20 cellular contexts compared by ENCODE assay signal in genomic region chr16:2229602-2230250, GRCh38. TPM values are rescaled to one million over a fixed set of nuclear protein-coding genes. Genes with fewer than 3 reads are reported as not detected.
DNase-seq lines count a peak whose midpoint lies in the region; ATAC-seq, FAIRE-seq and TF ChIP-seq lines count a peak whose summit lies in the region.
"Had no signal": no experiment of that assay in that cellular context is flagged by ENCODE, and none has a peak within 500 bp of the region (broad histone marks: within the 10 kb centered on the region; RNA-seq: fewer than 3 reads in every experiment).

No MANE protein-coding gene starts in this region.

- in situ Hi-C loops in HepG2 (cut with HindIII; ENCODE audit: extremely low pct_ligation_motif_present, low pct_unique_long_range_greater_than_20kb) = no loop called here

- H3K4me1 Mint-ChIP-seq in dendritic cell treated with granulocyte-macrophage colony-stimulating factor and Interleukin-4, amounts not matched to agents 40 ng/mL and 50 ng/mL, for 4 days (ENCODE audit: low read depth) = peaks cover 30% of the 10 kb centered on the region
- H3K4me1 Mint-ChIP-seq in stimulated activated effector memory CD8-positive, alpha-beta T cell treated with anti-CD3 and anti-CD28 coated beads, Interleukin-12 subunit alpha, Interleukin-12 subunit beta, amount 100 ng/mL, for 72 hours = peaks cover 10% of the 10 kb centered on the region
- no peaks in the 10 kb centered on the region for H3K4me1 Mint-ChIP-seq in activated T-helper 17 cell treated with anti-CD3 and anti-CD28 coated beads, Interleukin-2, amount 50 U/mL, for 72 hours

- no peak overlapping the region for H2AFZ ChIP-seq in HepG2 (ENCODE audit: low read length)

- H3K9ac ChIP-seq in HepG2 (ENCODE audit: insufficient read depth, low read depth, low read length) (no peak overlapping the region), mesendoderm (ENCODE audit: low read length) (no peak overlapping the region)
- H3K9ac ChIP-seq: BLaER1 had no signal

- H3K36me3 ChIP-seq in HepG2 (replicated peaks in 1 of 2; ENCODE audit: control insufficient read depth in 1 of 2, insufficient read depth in 2 of 2, low read length in 2 of 2) (peaks cover 23 to 43% of the 10 kb centered on the region in 2 experiments; a peak in 4 of 5 replicates), mesendoderm (ENCODE audit: control insufficient read depth, insufficient read depth, low read length) (no peaks in the 10 kb centered on the region)

- intact Hi-C loops in dendritic cell treated with granulocyte-macrophage colony-stimulating factor and Interleukin-4, amounts not matched to agents 40 ng/mL and 50 ng/mL, for 4 days (cut with micrococcal nuclease) = no loop called here
- intact Hi-C loops in HepG2 (cut with micrococcal nuclease; ENCODE audit: unreplicated experiment) = no loop called here

- peak overlapping the region; percentile 93 for H3K27ac ChIP-seq in C4-2B
- H3K27ac ChIP-seq in HepG2 (ENCODE audit: extremely low read length, insufficient read depth, low read length) = no peak overlapping the region
- no peak overlapping the region for H3K27ac ChIP-seq in mesendoderm (ENCODE audit: low read depth, low read length)
- H3K27ac ChIP-seq: BLaER1 had no signal

- H2AK5ac ChIP-seq in mesendoderm (ENCODE audit: low read length) = no peak overlapping the region

- TF ChIP-seq CTCF in C4-2B (conservative IDR thresholded peaks at IDR 0.05) (no peak), HepG2 (CRISPR knock-in tag; IDR thresholded peaks at IDR 0.05) (no peak)

- POLR2A ChIA-PET in HepG2 (lab: Yijun Ruan, JAX) = no interaction called here

- peaks cover 24% of the 10 kb centered on the region for H3K4me1 ChIP-seq in HepG2 (ENCODE audit: insufficient read depth, low read length)
- H3K4me1 ChIP-seq in mesendoderm (ENCODE audit: control insufficient read depth, low read depth, low read length) = no peaks in the 10 kb centered on the region

- no peak for ATAC-seq in HepG2
- no peak for ATAC-seq in stimulated activated effector memory CD8-positive, alpha-beta T cell treated with anti-CD3 and anti-CD28 coated beads, Interleukin-12 subunit alpha, Interleukin-12 subunit beta, amount 100 ng/mL, for 72 hours
- ATAC-seq in HG02870 (IDR thresholded peaks at IDR 0.05; ENCODE audit: unreplicated experiment) = no peak
- no peak for ATAC-seq in activated T-helper 17 cell treated with anti-CD3 and anti-CD28 coated beads, Interleukin-2, amount 50 U/mL, for 72 hours (replicated peaks)
- ATAC-seq: GM12878 had no signal

- peaks cover 6% of the 10 kb centered on the region for H3K27me3 Mint-ChIP-seq in dendritic cell treated with granulocyte-macrophage colony-stimulating factor and Interleukin-4, amounts not matched to agents 40 ng/mL and 50 ng/mL, for 4 days
- no peaks in the 10 kb centered on the region for H3K27me3 Mint-ChIP-seq in activated T-helper 17 cell treated with anti-CD3 and anti-CD28 coated beads, Interleukin-2, amount 50 U/mL, for 72 hours
- H3K27me3 Mint-ChIP-seq: CD4-positive, CD25-positive, alpha-beta regulatory T cell; CD8-positive, alpha-beta memory T cell; IgD-negative memory B cell had no signal

- FAIRE-seq in HepG2 (lab: Jason Lieb, UNC) = no peak
- FAIRE-seq: GM12878, HTR-8/SVneo had no signal

- no peak overlapping the region for H3K18ac ChIP-seq in mesendoderm (ENCODE audit: low read length)

- H3K4me3 ChIP-seq in HepG2 (replicated peaks in 1 of 3; ENCODE audit: insufficient read depth in 1 of 3, low read depth in 2 of 3, low read length in 3 of 3) (no peak overlapping the region), mesendoderm (ENCODE audit: low read length) (no peak overlapping the region)
- H3K4me3 ChIP-seq: BLaER1, GM12878, HAP-1 had no signal

- H4K8ac ChIP-seq in mesendoderm (ENCODE audit: low read depth, low read length) = no peak overlapping the region

- no peak overlapping the region for H2BK5ac ChIP-seq in mesendoderm (ENCODE audit: low read length)

- 96% methylated on average over 17 of the region's 25 CpGs for WGBS in HepG2 (ENCODE audit: low lambda C conversion rate)
- WGBS in mesendoderm (ENCODE audit: extremely low coverage, insufficient coverage, low lambda C conversion rate) = no CpG with 5 or more reads among the region's 25 CpGs

- no peak overlapping the region for H2BK15ac ChIP-seq in mesendoderm (replicated peaks; ENCODE audit: low read depth)

- no peak overlapping the region for H3K4me3 Mint-ChIP-seq in dendritic cell treated with granulocyte-macrophage colony-stimulating factor and Interleukin-4, amounts not matched to agents 40 ng/mL and 50 ng/mL, for 4 days
- H3K4me3 Mint-ChIP-seq in stimulated activated effector memory CD8-positive, alpha-beta T cell treated with anti-CD3 and anti-CD28 coated beads, Interleukin-12 subunit alpha, Interleukin-12 subunit beta, amount 100 ng/mL, for 72 hours = no peak overlapping the region
- H3K4me3 Mint-ChIP-seq in activated T-helper 17 cell treated with anti-CD3 and anti-CD28 coated beads, Interleukin-2, amount 50 U/mL, for 72 hours = no peak overlapping the region
- H3K4me3 Mint-ChIP-seq: CD4-positive, CD25-positive, alpha-beta regulatory T cell; CD8-positive, alpha-beta memory T cell; IgD-negative memory B cell had no signal

- no peak overlapping the region for H4K5ac ChIP-seq in mesendoderm (ENCODE audit: low read length)

- peaks cover 12% of the 10 kb centered on the region for H3K79me1 ChIP-seq in mesendoderm (ENCODE audit: low read length)

- no peak for TF ChIP-seq EP300 in HepG2 (IDR thresholded peaks at IDR 0.05; ENCODE audit: low read depth in 2 of 2, low read length in 2 of 2)
- no peak for TF ChIP-seq EP300 in HepG2 (CRISPR knock-in tag; IDR thresholded peaks at IDR 0.05; ENCODE audit: borderline replicate concordance)

- CTCF ChIA-PET in HepG2 (lab: Yijun Ruan, JAX; ENCODE audit: low intra/inter-chr PET ratio, low total read pairs) = no interaction called here

- DNase-seq in HepG2 (ENCODE audit: low spot score) (no peak), NCI-H2227 treated with DMSO at 0.1 percent for 48 hours (lab: John Stamatoyannopoulos, UW) (no peak), mesendoderm (no peak)
- no peak for DNase-seq in stimulated activated effector memory CD8-positive, alpha-beta T cell treated with anti-CD3 and anti-CD28 coated beads, Interleukin-12 subunit alpha, Interleukin-12 subunit beta, amount 100 ng/mL, for 72 hours (ENCODE audit: low spot score in 2 of 2)
- DNase-seq: 8988T; CD4-positive, CD25-positive, alpha-beta regulatory T cell; COR-L47; DMS 273 treated with DMSO at 0.1 percent for 48 hours; DND-41; EL had no signal

- peaks cover 7% of the 10 kb centered on the region for H3K79me2 ChIP-seq in HepG2 (ENCODE audit: insufficient read depth, low read length)
- H3K79me2 ChIP-seq in mesendoderm (ENCODE audit: control insufficient read depth, insufficient read depth, low read length) = peaks cover 13% of the 10 kb centered on the region

- H2BK120ac ChIP-seq in mesendoderm (ENCODE audit: low read depth, low read length) = no peak overlapping the region

- H3K56ac ChIP-seq in mesendoderm (ENCODE audit: low read length) = no peak overlapping the region

- no peak overlapping the region for H3K23ac ChIP-seq in mesendoderm (ENCODE audit: low read length)

- H3K4ac ChIP-seq in mesendoderm (ENCODE audit: low read depth, low read length) = no peak overlapping the region

- BruUV-seq in HepG2 (replicated peaks; lab: Mats Ljungman, UMichigan) = no TSS peak

- no peaks in the 10 kb centered on the region for H3K9me3 ChIP-seq in HepG2 (ENCODE audit: low read length)
- H3K9me3 ChIP-seq: BLaER1, HAP-1 had no signal

- peak overlapping the region; percentile 17 for H3K27ac Mint-ChIP-seq in dendritic cell treated with granulocyte-macrophage colony-stimulating factor and Interleukin-4, amounts not matched to agents 40 ng/mL and 50 ng/mL, for 4 days
- peak overlapping the region; percentile 61 for H3K27ac Mint-ChIP-seq in stimulated activated effector memory CD8-positive, alpha-beta T cell treated with anti-CD3 and anti-CD28 coated beads, Interleukin-12 subunit alpha, Interleukin-12 subunit beta, amount 100 ng/mL, for 72 hours
- no peak overlapping the region for H3K27ac Mint-ChIP-seq in activated T-helper 17 cell treated with anti-CD3 and anti-CD28 coated beads, Interleukin-2, amount 50 U/mL, for 72 hours
- H3K27ac Mint-ChIP-seq: CD4-positive, CD25-positive, alpha-beta regulatory T cell; CD8-positive, alpha-beta memory T cell; IgD-negative memory B cell had no signal

- H4K20me1 ChIP-seq in HepG2 (ENCODE audit: insufficient read depth, low read length) = peaks cover 11% of the 10 kb centered on the region

- H3K36me3 Mint-ChIP-seq in dendritic cell treated with granulocyte-macrophage colony-stimulating factor and Interleukin-4, amounts not matched to agents 40 ng/mL and 50 ng/mL, for 4 days (ENCODE audit: low read depth) = peaks cover 85% of the 10 kb centered on the region
- peaks cover 33% of the 10 kb centered on the region for H3K36me3 Mint-ChIP-seq in stimulated activated effector memory CD8-positive, alpha-beta T cell treated with anti-CD3 and anti-CD28 coated beads, Interleukin-12 subunit alpha, Interleukin-12 subunit beta, amount 100 ng/mL, for 72 hours
- H3K36me3 Mint-ChIP-seq in activated T-helper 17 cell treated with anti-CD3 and anti-CD28 coated beads, Interleukin-2, amount 50 U/mL, for 72 hours (ENCODE audit: low read depth) = peaks cover 37% of the 10 kb centered on the region

- no peak for TF ChIP-seq POLR2A in HepG2 (IDR thresholded peaks at IDR 0.05; ENCODE audit: insufficient read depth in 1 of 2, low read depth in 2 of 2, low read length in 2 of 2)

- H3K4me2 ChIP-seq in HepG2 (ENCODE audit: low read depth, low read length) (no peak overlapping the region), mesendoderm (ENCODE audit: low read length) (no peak overlapping the region)
- H3K4me2 ChIP-seq: BLaER1 had no signal

- TF ChIP-seq RAD21 in HepG2 (CRISPR knock-in tag; IDR thresholded peaks at IDR 0.05) = no peak

- H3K27me3 ChIP-seq in HepG2 (ENCODE audit: control insufficient read depth in 1 of 2, insufficient read depth in 2 of 2, low read length in 2 of 2) (no peaks in the 10 kb centered on the region), mesendoderm (ENCODE audit: insufficient read depth, low read length, poor library complexity) (no peaks in the 10 kb centered on the region)
- H3K27me3 ChIP-seq: BLaER1 had no signal

- no peaks in the 10 kb centered on the region for H3K9me3 Mint-ChIP-seq in dendritic cell treated with granulocyte-macrophage colony-stimulating factor and Interleukin-4, amounts not matched to agents 40 ng/mL and 50 ng/mL, for 4 days
- no peaks in the 10 kb centered on the region for H3K9me3 Mint-ChIP-seq in stimulated activated effector memory CD8-positive, alpha-beta T cell treated with anti-CD3 and anti-CD28 coated beads, Interleukin-12 subunit alpha, Interleukin-12 subunit beta, amount 100 ng/mL, for 72 hours
- no peaks in the 10 kb centered on the region for H3K9me3 Mint-ChIP-seq in activated T-helper 17 cell treated with anti-CD3 and anti-CD28 coated beads, Interleukin-2, amount 50 U/mL, for 72 hours
- H3K9me3 Mint-ChIP-seq: CD8-positive, alpha-beta memory T cell; IgD-negative memory B cell had no signal

RNA-seq across cellular contexts. Expression of gene E4F1, which starts 6.3 kb away (rescaled TPM):
- total RNA-seq in HepG2 (2016; rRNA removed; fragmentation: Illumina TruSeq; extraction: Trizol) = 10.3 and 19.5 TPM in 2 replicates
- 6.9 and 8.8 TPM in 2 replicates for total RNA-seq in HepG2 (2016; cell fraction: cytosol; rRNA removed; fragmentation: Illumina TruSeq; extraction: Trizol; ENCODE audit: low read depth)
- total RNA-seq in HepG2 (2016; cell fraction: insoluble cytoplasmic fraction; rRNA removed; fragmentation: Illumina TruSeq; extraction: Trizol) = 8.9 and 20.8 TPM in 2 replicates
- 6.0 TPM in 2 replicates for total RNA-seq in HepG2 (2016; cell fraction: membrane; rRNA removed; fragmentation: Illumina TruSeq; extraction: Trizol)
- 24.2 and 28.6 TPM in 2 replicates for total RNA-seq in HepG2 (2016; cell fraction: nucleus; rRNA removed; fragmentation: Illumina TruSeq; extraction: Trizol)
- polyA plus RNA-seq in HepG2 (2011; rRNA removed) = 13.8 and 17.2 TPM in 2 replicates
- polyA plus RNA-seq in HepG2 (2011; cell fraction: cytosol; rRNA removed) = 6.1 and 10.8 TPM in 2 replicates
- polyA plus RNA-seq in HepG2 (2011; cell fraction: nucleus; rRNA removed) = 151 and 202 TPM in 2 replicates
- polyA plus RNA-seq in HepG2 (2012) = 6.8 and 6.9 TPM in 2 replicates
- polyA plus RNA-seq in HepG2 (2016; cell fraction: cytosol; fragmentation: Illumina TruSeq; extraction: Trizol; ENCODE audit: low read depth) = 3.5 and 3.6 TPM in 2 replicates
- 8.4 and 9.9 TPM in 2 replicates for polyA plus RNA-seq in HepG2 (2016; cell fraction: insoluble cytoplasmic fraction; fragmentation: Illumina TruSeq; extraction: Trizol; ENCODE audit: low read depth)
- polyA plus RNA-seq in HepG2 (2016; cell fraction: membrane; fragmentation: Illumina TruSeq; extraction: Trizol; ENCODE audit: low read depth) = 4.8 and 5.0 TPM in 2 replicates
- polyA plus RNA-seq in HepG2 (2016; cell fraction: nucleus; fragmentation: Illumina TruSeq; extraction: Trizol; ENCODE audit: insufficient read depth, low read depth) = 55.1 and 57.6 TPM in 2 replicates
- polyA minus RNA-seq in HepG2 (2011; rRNA and poly(A)+ RNA removed; ENCODE audit: low replicate concordance) = 14.4 and 15.9 TPM in 2 replicates
- polyA minus RNA-seq in HepG2 (2011; cell fraction: cytosol; rRNA and poly(A)+ RNA removed) = 6.6 and 9.1 TPM in 2 replicates
- polyA minus RNA-seq in HepG2 (2011; cell fraction: nucleus; rRNA and poly(A)+ RNA removed) = 18.3 and 20.5 TPM in 2 replicates
- 11.7 TPM for polyA plus RNA-seq in mesendoderm (2013, experiment 1 of 2)
- polyA plus RNA-seq in mesendoderm (2013, experiment 2 of 2) = 12.2 TPM
- 10 to 100 TPM; 20.1 to 22.8 TPM for total RNA-seq in activated T-helper 17 cell treated with anti-CD3 and anti-CD28 coated beads, Interleukin-2, amount 50 U/mL, for 72 hours

RNA-seq across cellular contexts. Expression of gene DNASE1L2, which starts 6.5 kb away (rescaled TPM):
- total RNA-seq in HepG2 (2016; rRNA removed; fragmentation: Illumina TruSeq; extraction: Trizol) = 0.11 and 0.44 TPM in 2 replicates
- total RNA-seq in HepG2 (2016; cell fraction: cytosol; rRNA removed; fragmentation: Illumina TruSeq; extraction: Trizol; ENCODE audit: low read depth) = 0.18 and 0.30 TPM in 2 replicates
- 0.45 TPM in 1 of 2 replicates, not detected in the other for total RNA-seq in HepG2 (2016; cell fraction: insoluble cytoplasmic fraction; rRNA removed; fragmentation: Illumina TruSeq; extraction: Trizol)
- 0.09 and 0.24 TPM in 2 replicates for total RNA-seq in HepG2 (2016; cell fraction: membrane; rRNA removed; fragmentation: Illumina TruSeq; extraction: Trizol)
- 0.65 and 0.85 TPM in 2 replicates for total RNA-seq in HepG2 (2016; cell fraction: nucleus; rRNA removed; fragmentation: Illumina TruSeq; extraction: Trizol)
- 0.50 and 1.2 TPM in 2 replicates for polyA plus RNA-seq in HepG2 (2011; rRNA removed)
- 0.12 and 0.42 TPM in 2 replicates for polyA plus RNA-seq in HepG2 (2011; cell fraction: cytosol; rRNA removed)
- 11.0 and 14.4 TPM in 2 replicates for polyA plus RNA-seq in HepG2 (2011; cell fraction: nucleus; rRNA removed)
- polyA plus RNA-seq in HepG2 (2012) = 0.50 and 0.95 TPM in 2 replicates
- 0.25 and 0.43 TPM in 2 replicates for polyA plus RNA-seq in HepG2 (2016; cell fraction: cytosol; fragmentation: Illumina TruSeq; extraction: Trizol; ENCODE audit: low read depth)
- polyA plus RNA-seq in HepG2 (2016; cell fraction: insoluble cytoplasmic fraction; fragmentation: Illumina TruSeq; extraction: Trizol; ENCODE audit: low read depth) = not detected in 2 replicates
- 0.29 and 0.42 TPM in 2 replicates for polyA plus RNA-seq in HepG2 (2016; cell fraction: membrane; fragmentation: Illumina TruSeq; extraction: Trizol; ENCODE audit: low read depth)
- 1.3 and 2.4 TPM in 2 replicates for polyA plus RNA-seq in HepG2 (2016; cell fraction: nucleus; fragmentation: Illumina TruSeq; extraction: Trizol; ENCODE audit: insufficient read depth, low read depth)
- 0.52 and 1.6 TPM in 2 replicates for polyA minus RNA-seq in HepG2 (2011; rRNA and poly(A)+ RNA removed; ENCODE audit: low replicate concordance)
- polyA minus RNA-seq in HepG2 (2011; cell fraction: cytosol; rRNA and poly(A)+ RNA removed) = not detected in 2 replicates
- 1.4 and 2.4 TPM in 2 replicates for polyA minus RNA-seq in HepG2 (2011; cell fraction: nucleus; rRNA and poly(A)+ RNA removed)
- polyA plus RNA-seq in mesendoderm (2013, experiment 1 of 2) = 0.13 TPM
- polyA plus RNA-seq in mesendoderm (2013, experiment 2 of 2) = 0.06 TPM
- total RNA-seq in activated T-helper 17 cell treated with anti-CD3 and anti-CD28 coated beads, Interleukin-2, amount 50 U/mL, for 72 hours = 1 to 10 TPM; 2.4 to 2.7 TPM
- polyA plus RNA-seq: CD4-positive, CD25-positive, alpha-beta regulatory T cell; CD8-positive, alpha-beta memory T cell; IgD-negative memory B cell had no signal

RNA-seq across cellular contexts. Expression of gene PGP, which starts 15.1 kb away (rescaled TPM):
- total RNA-seq in HepG2 (2016; rRNA removed; fragmentation: Illumina TruSeq; extraction: Trizol) = 15.6 and 18.3 TPM in 2 replicates
- 17.4 and 22.1 TPM in 2 replicates for total RNA-seq in HepG2 (2016; cell fraction: cytosol; rRNA removed; fragmentation: Illumina TruSeq; extraction: Trizol; ENCODE audit: low read depth)
- 14.6 and 17.3 TPM in 2 replicates for total RNA-seq in HepG2 (2016; cell fraction: insoluble cytoplasmic fraction; rRNA removed; fragmentation: Illumina TruSeq; extraction: Trizol)
- 19.3 and 24.3 TPM in 2 replicates for total RNA-seq in HepG2 (2016; cell fraction: membrane; rRNA removed; fragmentation: Illumina TruSeq; extraction: Trizol)
- 13.5 and 16.4 TPM in 2 replicates for total RNA-seq in HepG2 (2016; cell fraction: nucleus; rRNA removed; fragmentation: Illumina TruSeq; extraction: Trizol)
- 7.3 and 8.4 TPM in 2 replicates for polyA plus RNA-seq in HepG2 (2011; rRNA removed)
- polyA plus RNA-seq in HepG2 (2011; cell fraction: cytosol; rRNA removed) = 4.2 and 9.0 TPM in 2 replicates
- 26.9 and 29.4 TPM in 2 replicates for polyA plus RNA-seq in HepG2 (2011; cell fraction: nucleus; rRNA removed)
- polyA plus RNA-seq in HepG2 (2012) = 5.8 and 6.7 TPM in 2 replicates
- polyA plus RNA-seq in HepG2 (2016; cell fraction: cytosol; fragmentation: Illumina TruSeq; extraction: Trizol; ENCODE audit: low read depth) = 28.2 and 33.1 TPM in 2 replicates
- 21.0 and 21.9 TPM in 2 replicates for polyA plus RNA-seq in HepG2 (2016; cell fraction: insoluble cytoplasmic fraction; fragmentation: Illumina TruSeq; extraction: Trizol; ENCODE audit: low read depth)
- 24.1 and 25.1 TPM in 2 replicates for polyA plus RNA-seq in HepG2 (2016; cell fraction: membrane; fragmentation: Illumina TruSeq; extraction: Trizol; ENCODE audit: low read depth)
- polyA plus RNA-seq in HepG2 (2016; cell fraction: nucleus; fragmentation: Illumina TruSeq; extraction: Trizol; ENCODE audit: insufficient read depth, low read depth) = 37.7 and 42.5 TPM in 2 replicates
- polyA minus RNA-seq in HepG2 (2011; rRNA and poly(A)+ RNA removed; ENCODE audit: low replicate concordance) = 7.8 and 25.3 TPM in 2 replicates
- 3.1 and 4.7 TPM in 2 replicates for polyA minus RNA-seq in HepG2 (2011; cell fraction: cytosol; rRNA and poly(A)+ RNA removed)
- polyA minus RNA-seq in HepG2 (2011; cell fraction: nucleus; rRNA and poly(A)+ RNA removed) = 6.1 and 8.8 TPM in 2 replicates
- 32.9 TPM for polyA plus RNA-seq in mesendoderm (2013, experiment 1 of 2)
- polyA plus RNA-seq in mesendoderm (2013, experiment 2 of 2) = 32.1 TPM
- total RNA-seq in activated T-helper 17 cell treated with anti-CD3 and anti-CD28 coated beads, Interleukin-2, amount 50 U/mL, for 72 hours = 10 to 100 TPM; 11.6 to 21.6 TPM

RNA-seq across cellular contexts. Expression of gene BRICD5, which starts 19.1 kb away (rescaled TPM):
- 1.7 and 5.8 TPM in 2 replicates for total RNA-seq in HepG2 (2016; rRNA removed; fragmentation: Illumina TruSeq; extraction: Trizol)
- 2.2 and 3.3 TPM in 2 replicates for total RNA-seq in HepG2 (2016; cell fraction: cytosol; rRNA removed; fragmentation: Illumina TruSeq; extraction: Trizol; ENCODE audit: low read depth)
- 1.6 and 6.3 TPM in 2 replicates for total RNA-seq in HepG2 (2016; cell fraction: insoluble cytoplasmic fraction; rRNA removed; fragmentation: Illumina TruSeq; extraction: Trizol)
- 1.4 and 2.7 TPM in 2 replicates for total RNA-seq in HepG2 (2016; cell fraction: membrane; rRNA removed; fragmentation: Illumina TruSeq; extraction: Trizol)
- 5.3 and 6.8 TPM in 2 replicates for total RNA-seq in HepG2 (2016; cell fraction: nucleus; rRNA removed; fragmentation: Illumina TruSeq; extraction: Trizol)
- 1.6 and 2.0 TPM in 2 replicates for polyA plus RNA-seq in HepG2 (2011; rRNA removed)
- 0.71 and 1.3 TPM in 2 replicates for polyA plus RNA-seq in HepG2 (2011; cell fraction: cytosol; rRNA removed)
- polyA plus RNA-seq in HepG2 (2011; cell fraction: nucleus; rRNA removed) = 20.0 and 26.3 TPM in 2 replicates
- 3.3 and 5.8 TPM in 2 replicates for polyA plus RNA-seq in HepG2 (2012)
- polyA plus RNA-seq in HepG2 (2016; cell fraction: cytosol; fragmentation: Illumina TruSeq; extraction: Trizol; ENCODE audit: low read depth) = 1.9 and 3.4 TPM in 2 replicates
- 1.3 and 2.2 TPM in 2 replicates for polyA plus RNA-seq in HepG2 (2016; cell fraction: insoluble cytoplasmic fraction; fragmentation: Illumina TruSeq; extraction: Trizol; ENCODE audit: low read depth)
- 0.97 and 1.2 TPM in 2 replicates for polyA plus RNA-seq in HepG2 (2016; cell fraction: membrane; fragmentation: Illumina TruSeq; extraction: Trizol; ENCODE audit: low read depth)
- polyA plus RNA-seq in HepG2 (2016; cell fraction: nucleus; fragmentation: Illumina TruSeq; extraction: Trizol; ENCODE audit: insufficient read depth, low read depth) = 15.3 and 20.5 TPM in 2 replicates
- 0.72 and 4.8 TPM in 2 replicates for polyA minus RNA-seq in HepG2 (2011; rRNA and poly(A)+ RNA removed; ENCODE audit: low replicate concordance)
- polyA minus RNA-seq in HepG2 (2011; cell fraction: cytosol; rRNA and poly(A)+ RNA removed) = 3.1 TPM in 1 of 2 replicates, not detected in the other
- polyA minus RNA-seq in HepG2 (2011; cell fraction: nucleus; rRNA and poly(A)+ RNA removed) = 3.1 and 8.0 TPM in 2 replicates
- polyA plus RNA-seq in mesendoderm (2013, experiment 1 of 2) = 1.5 TPM
- 1.9 TPM for polyA plus RNA-seq in mesendoderm (2013, experiment 2 of 2)
- 1 to 10 TPM; 6.9 to 8.9 TPM for total RNA-seq in activated T-helper 17 cell treated with anti-CD3 and anti-CD28 coated beads, Interleukin-2, amount 50 U/mL, for 72 hours

RNA-seq across cellular contexts. Expression of gene ECI1, which starts 21.7 kb away (rescaled TPM):
- total RNA-seq in HepG2 (2016; rRNA removed; fragmentation: Illumina TruSeq; extraction: Trizol) = 73.8 and 82.0 TPM in 2 replicates
- 44.2 and 54.8 TPM in 2 replicates for total RNA-seq in HepG2 (2016; cell fraction: cytosol; rRNA removed; fragmentation: Illumina TruSeq; extraction: Trizol; ENCODE audit: low read depth)
- total RNA-seq in HepG2 (2016; cell fraction: insoluble cytoplasmic fraction; rRNA removed; fragmentation: Illumina TruSeq; extraction: Trizol) = 75.0 and 87.4 TPM in 2 replicates
- total RNA-seq in HepG2 (2016; cell fraction: membrane; rRNA removed; fragmentation: Illumina TruSeq; extraction: Trizol) = 72.9 and 79.9 TPM in 2 replicates
- 36.0 and 44.8 TPM in 2 replicates for total RNA-seq in HepG2 (2016; cell fraction: nucleus; rRNA removed; fragmentation: Illumina TruSeq; extraction: Trizol)
- polyA plus RNA-seq in HepG2 (2011; rRNA removed) = 102 and 117 TPM in 2 replicates
- polyA plus RNA-seq in HepG2 (2011; cell fraction: cytosol; rRNA removed) = 92.8 and 162 TPM in 2 replicates
- polyA plus RNA-seq in HepG2 (2011; cell fraction: nucleus; rRNA removed) = 91.6 and 93.8 TPM in 2 replicates
- polyA plus RNA-seq in HepG2 (2012) = 64.9 and 71.4 TPM in 2 replicates
- 65.1 and 77.0 TPM in 2 replicates for polyA plus RNA-seq in HepG2 (2016; cell fraction: cytosol; fragmentation: Illumina TruSeq; extraction: Trizol; ENCODE audit: low read depth)
- polyA plus RNA-seq in HepG2 (2016; cell fraction: insoluble cytoplasmic fraction; fragmentation: Illumina TruSeq; extraction: Trizol; ENCODE audit: low read depth) = 81.7 and 86.2 TPM in 2 replicates
- 77.8 and 83.0 TPM in 2 replicates for polyA plus RNA-seq in HepG2 (2016; cell fraction: membrane; fragmentation: Illumina TruSeq; extraction: Trizol; ENCODE audit: low read depth)
- 91.3 and 94.3 TPM in 2 replicates for polyA plus RNA-seq in HepG2 (2016; cell fraction: nucleus; fragmentation: Illumina TruSeq; extraction: Trizol; ENCODE audit: insufficient read depth, low read depth)
- polyA minus RNA-seq in HepG2 (2011; rRNA and poly(A)+ RNA removed; ENCODE audit: low replicate concordance) = 56.0 and 57.4 TPM in 2 replicates
- 29.4 and 32.4 TPM in 2 replicates for polyA minus RNA-seq in HepG2 (2011; cell fraction: cytosol; rRNA and poly(A)+ RNA removed)
- polyA minus RNA-seq in HepG2 (2011; cell fraction: nucleus; rRNA and poly(A)+ RNA removed) = 20.0 and 23.1 TPM in 2 replicates
- 32.2 TPM for polyA plus RNA-seq in mesendoderm (2013, experiment 1 of 2)
- 31.2 TPM for polyA plus RNA-seq in mesendoderm (2013, experiment 2 of 2)
- 10 to 100 TPM; 36.7 to 50.6 TPM for total RNA-seq in activated T-helper 17 cell treated with anti-CD3 and anti-CD28 coated beads, Interleukin-2, amount 50 U/mL, for 72 hours
